1 cellular context compared by ENCODE assay signal in the genomic region with DNA sequence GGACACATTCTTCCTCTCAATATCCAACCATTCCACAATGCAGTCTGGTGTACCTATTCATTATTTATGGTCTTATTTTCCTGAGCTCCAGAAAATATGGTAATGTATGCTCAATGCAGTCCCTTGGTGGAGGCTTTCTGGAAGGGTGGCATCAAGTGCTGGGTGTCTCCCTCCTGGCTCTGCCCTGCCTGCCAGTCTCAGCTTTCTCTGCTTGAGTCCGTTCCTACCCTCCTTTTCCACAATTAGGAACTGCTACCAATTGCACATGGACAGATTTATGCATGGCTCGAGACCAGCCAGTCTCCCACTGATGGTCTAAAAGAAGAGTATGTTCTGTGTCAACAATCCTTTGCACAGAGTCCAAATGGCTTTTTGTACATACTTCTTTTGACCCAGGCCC.
TF ChIP-seq lines count a peak whose summit lies in the region.

No MANE protein-coding gene starts in this region.

TF ChIP-seq in SK-N-SH, 30 proteins besides CTCF, POLR2A, EP300 and RAD21 (continued from another document):
- TF ChIP-seq REST (IDR thresholded peaks at IDR 0.05; ENCODE audit: low read depth, low read length) (no peak), ELF1 (IDR thresholded peaks at IDR 0.05) (no peak), RFX5 (IDR thresholded peaks at IDR 0.05; ENCODE audit: low read length) (no peak), GATA2 (CRISPR knock-in tag; IDR thresholded peaks at IDR 0.05) (no peak)
